ENCODE assay signal across 19 cellular contexts in genomic region chr18:2538844-2539243, GRCh38. TPM values are rescaled to one million over a fixed set of nuclear protein-coding genes. Genes with fewer than 3 reads are reported as not detected.
DNase-seq lines count a peak whose midpoint lies in the region; ATAC-seq and TF ChIP-seq lines count a peak whose summit lies in the region.
"Had no signal": no experiment of that assay in that cellular context is flagged by ENCODE, and none has a peak within 500 bp of the region (broad histone marks: within the 10 kb centered on the region; RNA-seq: fewer than 3 reads in every experiment).

No MANE protein-coding gene starts in this region.

- H3K27ac ChIP-seq in vagina = peak overlapping the region; percentile 75
- H3K27ac ChIP-seq: KMS-11, SJSA1 had no signal

- H3K4me1 ChIP-seq in vagina = peaks cover 32% of the 10 kb centered on the region

- H3K9me3 ChIP-seq in vagina = no peaks in the 10 kb centered on the region
- H3K9me3 ChIP-seq: SJSA1 had no signal

- no peak for TF ChIP-seq CTCF in fibroblast of pulmonary artery (IDR thresholded peaks at IDR 0.05; ENCODE audit: low read length, missing control alignments)
- TF ChIP-seq CTCF in vagina (IDR thresholded peaks at IDR 0.05) = no peak

- H3K27me3 ChIP-seq in vagina = no peaks in the 10 kb centered on the region
- H3K27me3 ChIP-seq: SJSA1 had no signal

- TF ChIP-seq POLR2A in vagina (IDR thresholded peaks at IDR 0.05) = no peak

- H3K4me3 ChIP-seq in fibroblast of pulmonary artery (replicated peaks; ENCODE audit: low read depth, low read length) (no peak overlapping the region), vagina (no peak overlapping the region)
- H3K4me3 ChIP-seq: GM23338, SJSA1 had no signal

- intact Hi-C loops in vagina (cut with DNase I) = no loop called here

- ATAC-seq in HG03095 (IDR thresholded peaks at IDR 0.05; ENCODE audit: unreplicated experiment) (no peak), GM18909 (IDR thresholded peaks at IDR 0.05; ENCODE audit: poor library complexity, unreplicated experiment) (no peak)
- ATAC-seq: activated CD8-positive, alpha-beta memory T cell treated with anti-CD3 and anti-CD28 coated beads, Interleukin-2, amount 10 ng/mL, durations not matched to agents 7 days and 5 days; GM23338; natural killer cell treated with Interleukin-12 subunit alpha and Interleukin-12 subunit beta and Interleukin-15 and Interleukin-18, amount 100 ng/mL, for 72 hours; stimulated activated naive B cell treated with anti-CD40 and anti-IgM and Interleukin-4, amounts not matched to agents 10 μg/mL and 1 μg/mL and 100 μg/mL, for 72 hours had no signal

- peaks cover 0 to 5% of the 10 kb centered on the region in 2 donors for H3K36me3 ChIP-seq in vagina

- DNase-seq in NCI-H510A treated with DMSO at 0.1 percent for 48 hours (lab: John Stamatoyannopoulos, UW) = peak; percentile 54
- no peak for DNase-seq in NCI-H510A (lab: John Stamatoyannopoulos, UW)
- DNase-seq in NCI-H748 (lab: John Stamatoyannopoulos, UW; ENCODE audit: unreplicated experiment) = peak; percentile 29
- peak; percentile 16 for DNase-seq in fibroblast of pulmonary artery (ENCODE audit: low read depth)
- DNase-seq in vagina (ENCODE audit: extremely low spot score in 2 of 2) = no peak
- no peak for DNase-seq in middle frontal gyrus (ENCODE audit: extremely low spot score, low spot score)
- DNase-seq: activated CD4-positive, alpha-beta T cell treated with anti-CD3 and anti-CD28 coated beads for 1 hour; activated CD8-positive, alpha-beta memory T cell treated with anti-CD3 and anti-CD28 coated beads, Interleukin-2, amount 10 ng/mL, durations not matched to agents 7 days and 5 days; activated effector memory CD4-positive, alpha-beta T cell treated with Interleukin-2 at 50 U/mL for 16 hours; CD4-positive, alpha-beta T cell; NCI-H1436; stimulated activated naive B cell treated with anti-CD40 and anti-IgM and Interleukin-4, amounts not matched to agents 10 μg/mL and 1 μg/mL and 100 μg/mL, for 72 hours; T-helper 9 cell had no signal

RNA-seq across cellular contexts. Expression of gene METTL4, which starts 32.5 kb away (rescaled TPM):
- 11.5 TPM for total RNA-seq in vagina

RNA-seq across cellular contexts. Expression of gene NDC80, which starts 32.5 kb away (rescaled TPM):
- 3.9 TPM for total RNA-seq in vagina

Comparison
In these comparisons a context has a peak if more than half of its experiments do, and no peak if none do; other contexts are left out.
1. DNase-seq: peak in NCI-H510A treated with DMSO at 0.1 percent for 48 hours (single experiment), NCI-H748 (single experiment) and fibroblast of pulmonary artery (single experiment); none in NCI-H510A (single experiment), vagina (0 of 2) and middle frontal gyrus (single experiment).